ENCODE assay signal across 1 cellular context in the genomic region with DNA sequence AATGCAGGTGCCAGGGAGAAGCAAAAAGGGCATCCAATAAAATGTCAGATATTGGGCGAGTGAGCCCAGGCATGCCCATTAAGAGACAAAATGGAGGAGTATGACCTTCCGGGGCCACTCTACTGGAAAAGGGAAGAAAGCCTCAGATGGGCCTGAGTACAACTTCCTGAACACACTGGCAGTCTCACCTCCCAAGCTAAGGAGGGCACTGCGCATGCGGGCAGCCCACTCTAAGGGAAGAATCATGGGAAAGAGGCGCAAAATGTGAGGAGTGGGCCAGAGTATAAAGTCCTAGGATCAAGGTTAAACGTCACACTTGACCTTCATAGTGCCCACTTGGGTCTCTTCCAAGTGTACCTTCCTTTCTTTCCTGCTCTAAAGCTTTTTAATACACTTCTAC.
TF ChIP-seq lines count a peak whose summit lies in the region.

No MANE protein-coding gene starts in this region.

TF ChIP-seq in GM23338, 12 proteins besides CTCF, POLR2A, EP300 and RAD21 (continued from another document):
- TF ChIP-seq, protein P1, sequence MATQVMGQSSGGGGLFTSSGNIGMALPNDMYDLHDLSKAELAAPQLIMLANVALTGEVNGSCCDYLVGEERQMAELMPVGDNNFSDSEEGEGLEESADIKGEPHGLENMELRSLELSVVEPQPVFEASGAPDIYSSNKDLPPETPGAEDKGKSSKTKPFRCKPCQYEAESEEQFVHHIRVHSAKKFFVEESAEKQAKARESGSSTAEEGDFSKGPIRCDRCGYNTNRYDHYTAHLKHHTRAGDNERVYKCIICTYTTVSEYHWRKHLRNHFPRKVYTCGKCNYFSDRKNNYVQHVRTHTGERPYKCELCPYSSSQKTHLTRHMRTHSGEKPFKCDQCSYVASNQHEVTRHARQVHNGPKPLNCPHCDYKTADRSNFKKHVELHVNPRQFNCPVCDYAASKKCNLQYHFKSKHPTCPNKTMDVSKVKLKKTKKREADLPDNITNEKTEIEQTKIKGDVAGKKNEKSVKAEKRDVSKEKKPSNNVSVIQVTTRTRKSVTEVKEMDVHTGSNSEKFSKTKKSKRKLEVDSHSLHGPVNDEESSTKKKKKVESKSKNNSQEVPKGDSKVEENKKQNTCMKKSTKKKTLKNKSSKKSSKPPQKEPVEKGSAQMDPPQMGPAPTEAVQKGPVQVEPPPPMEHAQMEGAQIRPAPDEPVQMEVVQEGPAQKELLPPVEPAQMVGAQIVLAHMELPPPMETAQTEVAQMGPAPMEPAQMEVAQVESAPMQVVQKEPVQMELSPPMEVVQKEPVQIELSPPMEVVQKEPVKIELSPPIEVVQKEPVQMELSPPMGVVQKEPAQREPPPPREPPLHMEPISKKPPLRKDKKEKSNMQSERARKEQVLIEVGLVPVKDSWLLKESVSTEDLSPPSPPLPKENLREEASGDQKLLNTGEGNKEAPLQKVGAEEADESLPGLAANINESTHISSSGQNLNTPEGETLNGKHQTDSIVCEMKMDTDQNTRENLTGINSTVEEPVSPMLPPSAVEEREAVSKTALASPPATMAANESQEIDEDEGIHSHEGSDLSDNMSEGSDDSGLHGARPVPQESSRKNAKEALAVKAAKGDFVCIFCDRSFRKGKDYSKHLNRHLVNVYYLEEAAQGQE (IDR thresholded peaks at IDR 0.05; ENCODE audit: unreplicated experiment) = no peak
